In genomic region chr3:57393957-57394356, GRCh38 we compare ENCODE assay signal across 28 cellular contexts.
DNase-seq lines count a peak whose midpoint lies in the region; ATAC-seq, FAIRE-seq and TF ChIP-seq lines count a peak whose summit lies in the region.
"Had no signal": no experiment of that assay in that cellular context is flagged by ENCODE, and none has a peak within 500 bp of the region (broad histone marks: within the 10 kb centered on the region; RNA-seq: fewer than 3 reads in every experiment).

No MANE protein-coding gene starts in this region.

- H4K20me1 ChIP-seq in BLaER1 treated with 17β-estradiol and CSF1 and Interleukin-3, amounts not matched to agents 10 nM and 100 nM = no peaks in the 10 kb centered on the region
- no peaks in the 10 kb centered on the region for H4K20me1 ChIP-seq in Loucy (ENCODE audit: insufficient read depth, low read length, poor library complexity, severe bottlenecking)
- no peaks in the 10 kb centered on the region for H4K20me1 ChIP-seq in OCI-LY7 (ENCODE audit: insufficient read depth, low read length)
- no peaks in the 10 kb centered on the region for H4K20me1 ChIP-seq in K562 (replicated peaks; ENCODE audit: control insufficient read depth, insufficient read depth, low read length)

- no peak overlapping the region for H3K4me3 ChIP-seq in BLaER1 treated with 17β-estradiol and CSF1 and Interleukin-3, amounts not matched to agents 10 nM and 100 nM
- H3K4me3 ChIP-seq in Loucy (ENCODE audit: low read length, poor library complexity, severe bottlenecking) (no peak overlapping the region), OCI-LY7 (ENCODE audit: low read depth, low read length, poor library complexity, severe bottlenecking) (no peak overlapping the region), K562 (no peak overlapping the region)
- H3K4me3 ChIP-seq: vagina had no signal

- peaks cover 18% of the 10 kb centered on the region for H3K4me1 Mint-ChIP-seq in Calu3 (ENCODE audit: low read depth, unreplicated experiment)

- WGBS in K562 (ENCODE audit: insufficient coverage, low coverage, missing lambda C conversion rate) = 3% methylated on average over 3 of the region's 3 CpGs

- H3K4me2 ChIP-seq in BLaER1 treated with 17β-estradiol and CSF1 and Interleukin-3, amounts not matched to agents 10 nM and 100 nM = peak overlapping the region in 8 of 11 experiments; percentile 0 to 36 (median 15); a peak in 8 of 22 replicates
- no peak overlapping the region for H3K4me2 ChIP-seq in Loucy (ENCODE audit: low read depth, low read length, poor library complexity, severe bottlenecking)
- no peak overlapping the region for H3K4me2 ChIP-seq in OCI-LY7 (ENCODE audit: low read length)
- no peak overlapping the region for H3K4me2 ChIP-seq in K562 (ENCODE audit: insufficient read depth, low read length)

- no peaks in the 10 kb centered on the region for H3K36me3 Mint-ChIP-seq in Calu3 (ENCODE audit: insufficient read depth, unreplicated experiment)
- H3K36me3 Mint-ChIP-seq: CD4-positive, alpha-beta memory T cell; stimulated activated effector memory CD8-positive, alpha-beta T cell treated with anti-CD3 and anti-CD28 coated beads, Interleukin-12 subunit alpha, Interleukin-12 subunit beta, amount 100 ng/mL, for 72 hours had no signal

- no peak overlapping the region for H3K4me3 Mint-ChIP-seq in Calu3 (ENCODE audit: low read depth, unreplicated experiment)
- H3K4me3 Mint-ChIP-seq: stimulated activated effector memory CD8-positive, alpha-beta T cell treated with anti-CD3 and anti-CD28 coated beads, Interleukin-12 subunit alpha, Interleukin-12 subunit beta, amount 100 ng/mL, for 72 hours had no signal

- no peak overlapping the region for H3K27ac Mint-ChIP-seq in Calu3 (ENCODE audit: unreplicated experiment)
- H3K27ac Mint-ChIP-seq: stimulated activated effector memory CD8-positive, alpha-beta T cell treated with anti-CD3 and anti-CD28 coated beads, Interleukin-12 subunit alpha, Interleukin-12 subunit beta, amount 100 ng/mL, for 72 hours had no signal

- no peaks in the 10 kb centered on the region for H3F3A ChIP-seq in Loucy (ENCODE audit: low read depth)

- H3K36me3 ChIP-seq in BLaER1 treated with 17β-estradiol and CSF1 and Interleukin-3, amounts not matched to agents 10 nM and 100 nM = no peaks in the 10 kb centered on the region
- H3K36me3 ChIP-seq in Loucy (ENCODE audit: insufficient read depth, low read length) (no peaks in the 10 kb centered on the region), OCI-LY7 (ENCODE audit: insufficient read depth, low read length) (no peaks in the 10 kb centered on the region), K562 (ENCODE audit: control insufficient read depth, insufficient read depth, low read length) (no peaks in the 10 kb centered on the region)
- H3K36me3 ChIP-seq: vagina had no signal

- no peak for FAIRE-seq in K562 (lab: Jason Lieb, UNC)
- FAIRE-seq: small intestine had no signal

- TF ChIP-seq RAD21 in K562 (CRISPR knock-in tag; conservative IDR thresholded peaks at IDR 0.05 in 1 of 2, IDR thresholded peaks at IDR 0.05 in 1 of 2) = no peak

- peaks cover 0 to 9% (median 2%) of the 10 kb centered on the region in 10 experiments; a peak in 6 of 20 replicates for H3K4me1 ChIP-seq in BLaER1 treated with 17β-estradiol and CSF1 and Interleukin-3, amounts not matched to agents 10 nM and 100 nM
- H3K4me1 ChIP-seq in Loucy (ENCODE audit: insufficient read depth, low read length, poor library complexity, severe bottlenecking) (peaks cover 4% of the 10 kb centered on the region), OCI-LY7 (ENCODE audit: insufficient read depth, low read length, poor library complexity, severe bottlenecking) (peaks cover 5% of the 10 kb centered on the region), K562 (replicated peaks in 1 of 2; ENCODE audit: control insufficient read depth in 2 of 2, insufficient read depth in 2 of 2, low read length in 2 of 2) (no peaks in the 10 kb centered on the region; a peak in 2 of 5 replicates)
- H3K4me1 ChIP-seq: vagina had no signal

- intact Hi-C loops in OCI-LY7 (cut with micrococcal nuclease; ENCODE audit: unreplicated experiment) = loop anchor here (10.0 kb wide), 1 partner anchor 219 kb away; no protein-coding TSS in a partner anchor
- intact Hi-C loops in K562 (cut with micrococcal nuclease) = loop anchor here (10.0 kb wide), 3 partner anchors 219 to 471 kb away; no protein-coding TSS in a partner anchor
- intact Hi-C loops in Calu3 (cut with micrococcal nuclease; ENCODE audit: unreplicated experiment) = no loop called here

- ATAC-seq in K562 (no peak), GM18505 (IDR thresholded peaks at IDR 0.05; ENCODE audit: unreplicated experiment) (no peak)
- ATAC-seq: SK-N-SH treated with all-trans-retinoic acid at 6 μM for 48 hours; stimulated activated effector memory CD8-positive, alpha-beta T cell treated with anti-CD3 and anti-CD28 coated beads, Interleukin-12 subunit alpha, Interleukin-12 subunit beta, amount 100 ng/mL, for 72 hours had no signal

- H3K9me2 ChIP-seq in Loucy (replicated peaks; ENCODE audit: low read depth, low read length) (no peaks in the 10 kb centered on the region), OCI-LY7 (ENCODE audit: insufficient read depth, low read length) (no peaks in the 10 kb centered on the region; the same call in 1 of the 2 replicates)

- H3K27me3 Mint-ChIP-seq in Calu3 (ENCODE audit: unreplicated experiment) = no peaks in the 10 kb centered on the region

- no peaks in the 10 kb centered on the region for H3K27me3 ChIP-seq in BLaER1 treated with 17β-estradiol and CSF1 and Interleukin-3, amounts not matched to agents 10 nM and 100 nM
- H3K27me3 ChIP-seq in Loucy (ENCODE audit: insufficient read depth, low read length, poor library complexity, severe bottlenecking) = no peaks in the 10 kb centered on the region
- no peaks in the 10 kb centered on the region for H3K27me3 ChIP-seq in K562 (ENCODE audit: control insufficient read depth in 2 of 2, insufficient read depth in 2 of 2, low read length in 2 of 2)
- H3K27me3 ChIP-seq: vagina had no signal

- peak; percentile 9 for DNase-seq in OCI-LY7 (ENCODE audit: low spot score)
- DNase-seq in K562 (ENCODE audit: extremely low read depth in 1 of 4, low spot score in 3 of 4) = no peak
- no peak for DNase-seq in NCI-H510A treated with DMSO at 0.1 percent for 48 hours (lab: John Stamatoyannopoulos, UW)
- no peak for DNase-seq in OCI-M2 (lab: John Stamatoyannopoulos, UW; ENCODE audit: unreplicated experiment)
- no peak for DNase-seq in Calu3
- DNase-seq: activated naive CD4-positive, alpha-beta T cell treated with anti-CD3 and anti-CD28 coated beads, Interleukin-2, amount 50 U/mL, for 16 hours; activated T-cell treated with anti-CD3 and anti-CD28 coated beads, Interleukin-2, amount 50 U/mL, for 48 hours; aorta; CD4-positive, alpha-beta memory T cell; dermis blood vessel endothelial cell; DMS53; head of caudate nucleus; IMR-90; NCI-H1092; NCI-H2029; NCI-H226; NCI-H774; small intestine; stimulated activated CD4-positive, alpha-beta T cell treated with anti-CD3 and anti-CD28 coated beads, Interleukin-2, amount 100 ng/mL, for 24 hours; T1000 had no signal

- BruUV-seq in OCI-LY7 (replicated peaks; lab: Mats Ljungman, UMichigan) (no TSS peak), K562 (replicated peaks; lab: Mats Ljungman, UMichigan) (no TSS peak), Calu3 (replicated peaks; lab: Mats Ljungman, UMichigan) (no TSS peak)

- H2AFZ ChIP-seq in Loucy (ENCODE audit: low read length) (peak overlapping the region; percentile 68), OCI-LY7 (ENCODE audit: low read length) (peak overlapping the region; percentile 55), K562 (ENCODE audit: low read depth, low read length) (no peak overlapping the region)

- TF ChIP-seq POLR2A in K562 (conservative IDR thresholded peaks at IDR 0.05) = no peak
- TF ChIP-seq POLR2A in GM18505 (IDR thresholded peaks at IDR 0.05; ENCODE audit: borderline replicate concordance, extremely low read depth, insufficient read depth, insufficient read length) = no peak

- CTCF ChIA-PET in OCI-LY7 (lab: Charles Lee; ENCODE audit: unreplicated experiment) (no interaction called here), K562 (lab: Yijun Ruan, JAX; ENCODE audit: low intra/inter-chr PET ratio) (no interaction called here), Calu3 (lab: Charles Lee) (no interaction called here)

- no peaks in the 10 kb centered on the region for H3K9me1 ChIP-seq in K562 (ENCODE audit: control insufficient read depth, insufficient read depth, low read length)

- POLR2A ChIA-PET in OCI-LY7 (lab: Charles Lee) (interaction anchor here (0.6 to 0.9 kb wide), 2 partner anchors 123 to 320 kb away, joined by 3 read pairs; no protein-coding TSS in a partner anchor), K562 (lab: Yijun Ruan, JAX) (no interaction called here)

- no peaks in the 10 kb centered on the region for H3K9me3 Mint-ChIP-seq in Calu3 (ENCODE audit: low read depth, unreplicated experiment)
- H3K9me3 Mint-ChIP-seq: stimulated activated effector memory CD8-positive, alpha-beta T cell treated with anti-CD3 and anti-CD28 coated beads, Interleukin-12 subunit alpha, Interleukin-12 subunit beta, amount 100 ng/mL, for 72 hours had no signal

- H3K79me2 ChIP-seq in Loucy (ENCODE audit: insufficient read depth, low read length) (no peaks in the 10 kb centered on the region), OCI-LY7 (ENCODE audit: insufficient read depth, low read depth, low read length) (no peaks in the 10 kb centered on the region), K562 (ENCODE audit: control insufficient read depth, insufficient read depth, low read length) (no peaks in the 10 kb centered on the region)

- H3K9me3 ChIP-seq in BLaER1 treated with 17β-estradiol and CSF1 and Interleukin-3, amounts not matched to agents 10 nM and 100 nM (replicated peaks in 1 of 11) = peaks cover 0 to 17% (median 11%) of the 10 kb centered on the region in 11 experiments; a peak in 13 of 22 replicates
- H3K9me3 ChIP-seq in Loucy (ENCODE audit: insufficient read depth, low read depth, low read length) (0 out of 2 replicates have a peak, but pooled peaks cover 3% of the 10 kb centered on the region), OCI-LY7 (ENCODE audit: low read length) (peaks cover 8% of the 10 kb centered on the region; the same call in 1 of the 2 replicates), K562 (replicated peaks; ENCODE audit: control insufficient read depth, insufficient read depth, low read depth, low read length) (no peaks in the 10 kb centered on the region)
- H3K9me3 ChIP-seq: vagina had no signal

- TF ChIP-seq CTCF in Loucy (conservative IDR thresholded peaks at IDR 0.05; ENCODE audit: low read length) (no peak), OCI-LY7 (conservative IDR thresholded peaks at IDR 0.05; ENCODE audit: low read length) (no peak), K562 (IDR thresholded peaks at IDR 0.05 in 2 of 3, conservative IDR thresholded peaks at IDR 0.05 in 1 of 3; ENCODE audit: insufficient read depth in 2 of 3, low read depth in 1 of 3, low read length in 3 of 3) (no peak), Calu3 (IDR thresholded peaks at IDR 0.05; ENCODE audit: unreplicated experiment) (no peak)

- peak overlapping the region in 1 of 11 experiments; percentile 14; a peak in 1 of 22 replicates for H3K27ac ChIP-seq in BLaER1 treated with 17β-estradiol and CSF1 and Interleukin-3, amounts not matched to agents 10 nM and 100 nM
- H3K27ac ChIP-seq in OCI-LY7 (ENCODE audit: low read depth, low read length, poor library complexity, severe bottlenecking) = no peak overlapping the region
- H3K27ac ChIP-seq in K562 (ENCODE audit: extremely low read depth, low read depth, low read length) = no peak overlapping the region
- H3K27ac ChIP-seq: HL-60, RWPE1, vagina had no signal

- H3K9ac ChIP-seq in BLaER1 treated with 17β-estradiol and CSF1 and Interleukin-3, amounts not matched to agents 10 nM and 100 nM = no peak overlapping the region
- H3K9ac ChIP-seq in Loucy (ENCODE audit: low read depth, low read length, poor library complexity, severe bottlenecking) (no peak overlapping the region), K562 (ENCODE audit: insufficient read depth in 1 of 2, low read depth in 2 of 2, low read length in 2 of 2) (no peak overlapping the region)

- in situ Hi-C loops in K562 (cut with MboI) = no loop called here

- no peak for TF ChIP-seq EP300 in K562 (IDR thresholded peaks at IDR 0.05; ENCODE audit: low read length)

Comparison
In these comparisons a context has a peak if more than half of its experiments do, and no peak if none do; other contexts are left out.
1. H3K4me2 ChIP-seq: peak in BLaER1 treated with 17β-estradiol and CSF1 and Interleukin-3, amounts not matched to agents 10 nM and 100 nM (8 of 11); none in Loucy (single experiment), OCI-LY7 (single experiment) and K562 (single experiment).